16 cellular contexts compared by ENCODE assay signal in the genomic region with DNA sequence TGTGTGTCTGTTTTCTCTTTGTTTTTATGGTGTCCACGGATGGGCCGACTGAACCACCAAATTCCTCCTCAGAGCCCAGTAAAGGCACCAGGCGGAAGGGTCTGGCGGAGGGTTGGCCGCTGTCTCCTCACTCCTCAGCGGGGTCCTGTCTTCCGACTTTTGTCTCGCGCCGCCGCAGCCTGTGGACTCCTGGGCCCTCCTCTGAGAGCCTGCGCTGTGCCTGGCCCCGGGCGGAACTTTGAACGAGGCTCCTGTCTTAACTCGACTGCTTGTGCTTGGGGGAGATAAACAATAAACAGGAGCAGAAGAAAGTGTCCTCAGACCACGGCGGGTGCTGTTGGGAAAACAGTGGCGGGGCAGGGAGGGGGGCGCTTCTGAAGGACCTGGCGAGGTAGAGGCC. TPM values are rescaled to one million over a fixed set of nuclear protein-coding genes. Genes with fewer than 3 reads are reported as not detected.
A peak's percentile ranks its signal among the peaks of the same experiment; 100 is the strongest.
DNase-seq lines count a peak whose midpoint lies in the region; ATAC-seq and TF ChIP-seq lines count a peak whose summit lies in the region.
"Had no signal": no experiment of that assay in that cellular context is flagged by ENCODE, and none has a peak within 500 bp of the region (broad histone marks: within the 10 kb centered on the region; RNA-seq: fewer than 3 reads in every experiment).

No MANE protein-coding gene starts in this region.

- H3K4me2 ChIP-seq in BLaER1 treated with 17β-estradiol and CSF1 and Interleukin-3, amounts not matched to agents 10 nM and 100 nM, result peak overlapping the region in 9 of 11 experiments; percentile 81 to 98 (median 93); a peak in 17 of 22 replicates
- H3K4me2 ChIP-seq: PC-9 had no signal

- peaks cover 30 to 75% (median 55%) of the 10 kb centered on the region in 10 experiments for H3K4me1 ChIP-seq in BLaER1 treated with 17β-estradiol and CSF1 and Interleukin-3, amounts not matched to agents 10 nM and 100 nM
- H3K4me1 ChIP-seq in ascending aorta, result peaks cover 11 to 18% of the 10 kb centered on the region in 2 donors

- no peak overlapping the region for H3K4me3 ChIP-seq in BLaER1 treated with 17β-estradiol and CSF1 and Interleukin-3, amounts not matched to agents 10 nM and 100 nM
- H3K4me3 ChIP-seq in ascending aorta, result no peak overlapping the region
- H3K4me3 ChIP-seq: PC-9 had no signal

- no peak overlapping the region for H3K4me3 Mint-ChIP-seq in WTC11
- H3K4me3 Mint-ChIP-seq in naive B cell, result peak overlapping the region in 5 of 8 donors; percentile 8 to 61 (median 32)
- no peak overlapping the region for H3K4me3 Mint-ChIP-seq in osteocyte (ENCODE audit: unreplicated experiment)

- peaks cover 5% of the 10 kb centered on the region; the same call in 1 of the 2 replicates for H3K27me3 Mint-ChIP-seq in WTC11 (ENCODE audit: low read depth)
- H3K27me3 Mint-ChIP-seq in naive B cell, result peaks cover 23 to 53% (median 49%) of the 10 kb centered on the region in 3 donors
- H3K27me3 Mint-ChIP-seq in osteocyte (ENCODE audit: unreplicated experiment), result no peaks in the 10 kb centered on the region

- H3K9me3 Mint-ChIP-seq in WTC11 (no peaks in the 10 kb centered on the region), naive B cell (peaks cover 0 to 2% (median 0%) of the 10 kb centered on the region in 7 donors), osteocyte (ENCODE audit: unreplicated experiment) (no peaks in the 10 kb centered on the region)

- POLR2A ChIA-PET in WTC11 (lab: Charles Lee), result no interaction called here

- peaks cover 10 to 32% (median 25%) of the 10 kb centered on the region in 11 experiments; a peak in 20 of 22 replicates for H3K27me3 ChIP-seq in BLaER1 treated with 17β-estradiol and CSF1 and Interleukin-3, amounts not matched to agents 10 nM and 100 nM
- H3K27me3 ChIP-seq in ascending aorta, result no peaks in the 10 kb centered on the region

- intact Hi-C loops in ascending aorta (cut with DNase I), result no loop called here

- no peak for DNase-seq in WTC11 (ENCODE audit: low spot score)
- DNase-seq in naive B cell, result no peak
- no peak for DNase-seq in osteocyte (ENCODE audit: extremely low spot score, unreplicated experiment)
- no peak for DNase-seq in ascending aorta (ENCODE audit: low spot score in 2 of 2)
- DNase-seq: DMS79, NCI-H1417, NCI-H187, NCI-H226, NCI-H524 treated with DMSO at 0.1 percent for 48 hours, PC-9 had no signal

- H3K27ac ChIP-seq in BLaER1 treated with 17β-estradiol and CSF1 and Interleukin-3, amounts not matched to agents 10 nM and 100 nM, result peak overlapping the region in 4 of 11 experiments; percentile 57 to 67 (median 63); a peak in 6 of 22 replicates
- H3K27ac ChIP-seq in ascending aorta, result no peak overlapping the region
- H3K27ac ChIP-seq: PC-9 had no signal

- peaks cover 55% of the 10 kb centered on the region for H3K4me1 Mint-ChIP-seq in WTC11
- H3K4me1 Mint-ChIP-seq in naive B cell, result peaks cover 0 to 4% (median 4%) of the 10 kb centered on the region in 3 donors
- H3K4me1 Mint-ChIP-seq in osteocyte (ENCODE audit: unreplicated experiment), result peaks cover 25% of the 10 kb centered on the region

- TF ChIP-seq CTCF in WTC11 (IDR thresholded peaks at IDR 0.05), result no peak
- TF ChIP-seq CTCF in osteocyte (IDR thresholded peaks at IDR 0.05), result no peak
- TF ChIP-seq CTCF in ascending aorta (IDR thresholded peaks at IDR 0.05), result no peak

- H3K36me3 ChIP-seq in BLaER1 treated with 17β-estradiol and CSF1 and Interleukin-3, amounts not matched to agents 10 nM and 100 nM, result peaks cover under 1 to 24% (median 8%) of the 10 kb centered on the region in 11 experiments; a peak in 18 of 22 replicates
- peaks cover 0 to 2% of the 10 kb centered on the region in 2 donors for H3K36me3 ChIP-seq in ascending aorta

- ATAC-seq in WTC11 (no peak), naive B cell (ENCODE audit: low read depth in 2 of 2) (no peak), GM19467 (IDR thresholded peaks at IDR 0.05; ENCODE audit: unreplicated experiment) (no peak), HG02588 (IDR thresholded peaks at IDR 0.05; ENCODE audit: unreplicated experiment) (no peak), HG02870 (IDR thresholded peaks at IDR 0.05; ENCODE audit: unreplicated experiment) (no peak)

- H3K27ac Mint-ChIP-seq in WTC11 (no peak overlapping the region), naive B cell (no peak overlapping the region), osteocyte (ENCODE audit: unreplicated experiment) (peak overlapping the region; percentile 20)

- peaks cover 21 to 36% (median 24%) of the 10 kb centered on the region in 11 experiments for H4K20me1 ChIP-seq in BLaER1 treated with 17β-estradiol and CSF1 and Interleukin-3, amounts not matched to agents 10 nM and 100 nM

- H3K9ac ChIP-seq in BLaER1 treated with 17β-estradiol and CSF1 and Interleukin-3, amounts not matched to agents 10 nM and 100 nM, result peak overlapping the region in 7 of 11 experiments; percentile 53 to 88 (median 81); a peak in 11 of 22 replicates

- CTCF ChIA-PET in WTC11 (lab: Charles Lee), result no interaction called here

- H3K36me3 Mint-ChIP-seq in WTC11, result no peaks in the 10 kb centered on the region
- H3K36me3 Mint-ChIP-seq in naive B cell, result no peaks in the 10 kb centered on the region
- peaks cover 7% of the 10 kb centered on the region for H3K36me3 Mint-ChIP-seq in osteocyte (ENCODE audit: unreplicated experiment)

- peaks cover 0 to 9% (median 0%) of the 10 kb centered on the region in 11 experiments; a peak in 1 of 22 replicates for H3K9me3 ChIP-seq in BLaER1 treated with 17β-estradiol and CSF1 and Interleukin-3, amounts not matched to agents 10 nM and 100 nM (replicated peaks in 1 of 11)
- H3K9me3 ChIP-seq in ascending aorta, result no peaks in the 10 kb centered on the region

TF ChIP-seq in WTC11, 78 proteins besides CTCF, POLR2A, EP300 and RAD21:
- TF ChIP-seq, protein P1, sequence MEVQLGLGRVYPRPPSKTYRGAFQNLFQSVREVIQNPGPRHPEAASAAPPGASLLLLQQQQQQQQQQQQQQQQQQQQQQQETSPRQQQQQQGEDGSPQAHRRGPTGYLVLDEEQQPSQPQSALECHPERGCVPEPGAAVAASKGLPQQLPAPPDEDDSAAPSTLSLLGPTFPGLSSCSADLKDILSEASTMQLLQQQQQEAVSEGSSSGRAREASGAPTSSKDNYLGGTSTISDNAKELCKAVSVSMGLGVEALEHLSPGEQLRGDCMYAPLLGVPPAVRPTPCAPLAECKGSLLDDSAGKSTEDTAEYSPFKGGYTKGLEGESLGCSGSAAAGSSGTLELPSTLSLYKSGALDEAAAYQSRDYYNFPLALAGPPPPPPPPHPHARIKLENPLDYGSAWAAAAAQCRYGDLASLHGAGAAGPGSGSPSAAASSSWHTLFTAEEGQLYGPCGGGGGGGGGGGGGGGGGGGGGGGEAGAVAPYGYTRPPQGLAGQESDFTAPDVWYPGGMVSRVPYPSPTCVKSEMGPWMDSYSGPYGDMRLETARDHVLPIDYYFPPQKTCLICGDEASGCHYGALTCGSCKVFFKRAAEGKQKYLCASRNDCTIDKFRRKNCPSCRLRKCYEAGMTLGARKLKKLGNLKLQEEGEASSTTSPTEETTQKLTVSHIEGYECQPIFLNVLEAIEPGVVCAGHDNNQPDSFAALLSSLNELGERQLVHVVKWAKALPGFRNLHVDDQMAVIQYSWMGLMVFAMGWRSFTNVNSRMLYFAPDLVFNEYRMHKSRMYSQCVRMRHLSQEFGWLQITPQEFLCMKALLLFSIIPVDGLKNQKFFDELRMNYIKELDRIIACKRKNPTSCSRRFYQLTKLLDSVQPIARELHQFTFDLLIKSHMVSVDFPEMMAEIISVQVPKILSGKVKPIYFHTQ (CRISPR knock-in tag; IDR thresholded peaks at IDR 0.05), result no peak
- TF ChIP-seq, protein P2, sequence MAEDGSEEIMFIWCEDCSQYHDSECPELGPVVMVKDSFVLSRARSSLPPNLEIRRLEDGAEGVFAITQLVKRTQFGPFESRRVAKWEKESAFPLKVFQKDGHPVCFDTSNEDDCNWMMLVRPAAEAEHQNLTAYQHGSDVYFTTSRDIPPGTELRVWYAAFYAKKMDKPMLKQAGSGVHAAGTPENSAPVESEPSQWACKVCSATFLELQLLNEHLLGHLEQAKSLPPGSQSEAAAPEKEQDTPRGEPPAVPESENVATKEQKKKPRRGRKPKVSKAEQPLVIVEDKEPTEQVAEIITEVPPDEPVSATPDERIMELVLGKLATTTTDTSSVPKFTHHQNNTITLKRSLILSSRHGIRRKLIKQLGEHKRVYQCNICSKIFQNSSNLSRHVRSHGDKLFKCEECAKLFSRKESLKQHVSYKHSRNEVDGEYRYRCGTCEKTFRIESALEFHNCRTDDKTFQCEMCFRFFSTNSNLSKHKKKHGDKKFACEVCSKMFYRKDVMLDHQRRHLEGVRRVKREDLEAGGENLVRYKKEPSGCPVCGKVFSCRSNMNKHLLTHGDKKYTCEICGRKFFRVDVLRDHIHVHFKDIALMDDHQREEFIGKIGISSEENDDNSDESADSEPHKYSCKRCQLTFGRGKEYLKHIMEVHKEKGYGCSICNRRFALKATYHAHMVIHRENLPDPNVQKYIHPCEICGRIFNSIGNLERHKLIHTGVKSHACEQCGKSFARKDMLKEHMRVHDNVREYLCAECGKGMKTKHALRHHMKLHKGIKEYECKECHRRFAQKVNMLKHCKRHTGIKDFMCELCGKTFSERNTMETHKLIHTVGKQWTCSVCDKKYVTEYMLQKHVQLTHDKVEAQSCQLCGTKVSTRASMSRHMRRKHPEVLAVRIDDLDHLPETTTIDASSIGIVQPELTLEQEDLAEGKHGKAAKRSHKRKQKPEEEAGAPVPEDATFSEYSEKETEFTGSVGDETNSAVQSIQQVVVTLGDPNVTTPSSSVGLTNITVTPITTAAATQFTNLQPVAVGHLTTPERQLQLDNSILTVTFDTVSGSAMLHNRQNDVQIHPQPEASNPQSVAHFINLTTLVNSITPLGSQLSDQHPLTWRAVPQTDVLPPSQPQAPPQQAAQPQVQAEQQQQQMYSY (CRISPR knock-in tag; IDR thresholded peaks at IDR 0.05), result peak; percentile 39; the same call in 1 of the 2 replicates

RNA-seq across cellular contexts. Expression of a gene that starts 2.2 kb away (rescaled TPM):
- total RNA-seq in WTC11 (2021), result 48.0 to 64.9 TPM (median 49.1 TPM) in 3 replicates
- under 1 TPM in 1 of 6 donors, not detected in 5; 0.18 TPM for polyA plus RNA-seq in naive B cell (ENCODE audit: low read depth in 6 of 6)
- 132 and 143 TPM in 2 replicates for total RNA-seq in osteocyte
- total RNA-seq in ascending aorta, result 90.8 TPM
- total RNA-seq: HT-29, SK-MEL-5 had no signal

Comparison
In these comparisons a context has a peak if more than half of its experiments do, and no peak if none do; other contexts are left out.
1. H3K4me3 Mint-ChIP-seq: peak in naive B cell (5 of 8); none in WTC11 (single experiment) and osteocyte (single experiment).